In genomic region chrX:10505726-10506125, GRCh38 we compare ENCODE assay signal across 28 cellular contexts.
A peak's percentile ranks its signal among the peaks of the same experiment; 100 is the strongest.
DNase-seq lines count a peak whose midpoint lies in the region; ATAC-seq, FAIRE-seq and TF ChIP-seq lines count a peak whose summit lies in the region.
"Had no signal": no experiment of that assay in that cellular context is flagged by ENCODE, and none has a peak within 500 bp of the region (broad histone marks: within the 10 kb centered on the region; RNA-seq: fewer than 3 reads in every experiment).

No MANE protein-coding gene starts in this region.

- H3K4me1 Mint-ChIP-seq in WTC11 = peaks cover 59% of the 10 kb centered on the region
- H3K4me1 Mint-ChIP-seq: CD14-positive monocyte; CD4-positive, alpha-beta memory T cell; CD4-positive, CD25-positive, alpha-beta regulatory T cell; CD8-positive, alpha-beta memory T cell had no signal

- POLR2A ChIA-PET in WTC11 (lab: Charles Lee) = no interaction called here

- no peak for DNase-seq in WTC11 (ENCODE audit: low spot score)
- DNase-seq in bronchial epithelial cell (ENCODE audit: low read depth) = no peak
- peak; percentile 7 to 34 for DNase-seq in dermis microvascular lymphatic vessel endothelial cell (ENCODE audit: low read depth in 2 of 2)
- peak; percentile 30 to 48 for DNase-seq in lung microvascular endothelial cell (ENCODE audit: low read depth in 2 of 2)
- DNase-seq in germinal center (ENCODE audit: low spot score) = no peak
- DNase-seq in NCI-H446 treated with DMSO at 0.1 percent for 48 hours (lab: John Stamatoyannopoulos, UW) = no peak
- DNase-seq in GM13976 (ENCODE audit: low spot score) = no peak
- DNase-seq: 8988T; ACHN; BE2C; C1 segment of cervical spinal cord; CD4-positive, alpha-beta memory T cell; CD4-positive, CD25-positive, alpha-beta regulatory T cell; CD8-positive, alpha-beta memory T cell; COR-L47; DMS 273 treated with DMSO at 0.1 percent for 48 hours; DMS153; DMS53; DMS79; DND-41; EL; GDM1 had no signal

- peak overlapping the region; percentile 26; the same call in 1 of the 2 replicates for H3K27ac Mint-ChIP-seq in WTC11
- H3K27ac Mint-ChIP-seq: CD14-positive monocyte; CD4-positive, alpha-beta memory T cell; CD4-positive, CD25-positive, alpha-beta regulatory T cell; CD8-positive, alpha-beta memory T cell had no signal

- in situ Hi-C loops in GM13976 (cut with MboI; ENCODE audit: low sequenced_read_pairs, unreplicated experiment) = no loop called here

- peak; percentile 60 for FAIRE-seq in bronchial epithelial cell (lab: Jason Lieb, UNC)
- FAIRE-seq: A204.1, GM12891, GM18507 had no signal

- peaks cover 9% of the 10 kb centered on the region; the same call in 1 of the 2 replicates for H3K36me3 Mint-ChIP-seq in WTC11
- H3K36me3 Mint-ChIP-seq: CD14-positive monocyte; CD4-positive, alpha-beta memory T cell; CD4-positive, CD25-positive, alpha-beta regulatory T cell; CD8-positive, alpha-beta memory T cell had no signal

- no peaks in the 10 kb centered on the region for H3K27me3 Mint-ChIP-seq in WTC11 (ENCODE audit: low read depth)
- H3K27me3 Mint-ChIP-seq: CD4-positive, alpha-beta memory T cell; CD4-positive, CD25-positive, alpha-beta regulatory T cell had no signal

- H3K27me3 ChIP-seq in bronchial epithelial cell (ENCODE audit: control insufficient read depth, insufficient read depth, low read length) = no peaks in the 10 kb centered on the region
- H3K27me3 ChIP-seq: BE2C had no signal

- no peak for TF ChIP-seq CTCF in WTC11 (IDR thresholded peaks at IDR 0.05)
- TF ChIP-seq CTCF in bronchial epithelial cell (IDR thresholded peaks at IDR 0.05; ENCODE audit: insufficient read depth, low read length, severe bottlenecking) = no peak
- TF ChIP-seq CTCF in GM13976 (IDR thresholded peaks at IDR 0.05; ENCODE audit: borderline replicate concordance, control extremely low read depth, extremely low read depth, insufficient read depth, missing control alignments) = no peak

- ATAC-seq in WTC11 = no peak
- no peak for ATAC-seq in HG03159 (IDR thresholded peaks at IDR 0.05; ENCODE audit: unreplicated experiment)

- no peak overlapping the region for H3K4me3 Mint-ChIP-seq in WTC11
- H3K4me3 Mint-ChIP-seq: CD14-positive monocyte; CD4-positive, alpha-beta memory T cell; CD4-positive, CD25-positive, alpha-beta regulatory T cell; CD8-positive, alpha-beta memory T cell had no signal

- no peak overlapping the region for H3K4me3 ChIP-seq in bronchial epithelial cell (ENCODE audit: low read depth, low read length)
- H3K4me3 ChIP-seq: BLaER1 had no signal

- H3K36me3 ChIP-seq in bronchial epithelial cell (ENCODE audit: control insufficient read depth, insufficient read depth, low read length) = no peaks in the 10 kb centered on the region
- H3K36me3 ChIP-seq: BE2C, BLaER1 had no signal

- CTCF ChIA-PET in WTC11 (lab: Charles Lee) = no interaction called here

- H3K9me3 Mint-ChIP-seq in WTC11 = no peaks in the 10 kb centered on the region

TF ChIP-seq in WTC11, 78 proteins besides CTCF, POLR2A, EP300 and RAD21:
- TF ChIP-seq PRRX2 (CRISPR knock-in tag; IDR thresholded peaks at IDR 0.05) (no peak), ZBTB43 (CRISPR knock-in tag; IDR thresholded peaks at IDR 0.05) (no peak), NR3C1 (CRISPR knock-in tag; conservative IDR thresholded peaks at IDR 0.05; ENCODE audit: low read depth) (no peak), RORB (CRISPR knock-in tag; IDR thresholded peaks at IDR 0.05) (no peak), MXD4 (CRISPR knock-in tag; IDR thresholded peaks at IDR 0.05; ENCODE audit: borderline replicate concordance) (no peak), ZSCAN18 (CRISPR knock-in tag; IDR thresholded peaks at IDR 0.05) (no peak)

Comparison
In these comparisons a context has a peak if more than half of its experiments do, and no peak if none do; other contexts are left out.
1. DNase-seq: peak in dermis microvascular lymphatic vessel endothelial cell (2 of 2) and lung microvascular endothelial cell (2 of 2); none in WTC11 (single experiment), bronchial epithelial cell (single experiment), germinal center (single experiment), NCI-H446 treated with DMSO at 0.1 percent for 48 hours (single experiment) and GM13976 (single experiment).